ENCODE assay signal across 1 cellular context in the genomic region with DNA sequence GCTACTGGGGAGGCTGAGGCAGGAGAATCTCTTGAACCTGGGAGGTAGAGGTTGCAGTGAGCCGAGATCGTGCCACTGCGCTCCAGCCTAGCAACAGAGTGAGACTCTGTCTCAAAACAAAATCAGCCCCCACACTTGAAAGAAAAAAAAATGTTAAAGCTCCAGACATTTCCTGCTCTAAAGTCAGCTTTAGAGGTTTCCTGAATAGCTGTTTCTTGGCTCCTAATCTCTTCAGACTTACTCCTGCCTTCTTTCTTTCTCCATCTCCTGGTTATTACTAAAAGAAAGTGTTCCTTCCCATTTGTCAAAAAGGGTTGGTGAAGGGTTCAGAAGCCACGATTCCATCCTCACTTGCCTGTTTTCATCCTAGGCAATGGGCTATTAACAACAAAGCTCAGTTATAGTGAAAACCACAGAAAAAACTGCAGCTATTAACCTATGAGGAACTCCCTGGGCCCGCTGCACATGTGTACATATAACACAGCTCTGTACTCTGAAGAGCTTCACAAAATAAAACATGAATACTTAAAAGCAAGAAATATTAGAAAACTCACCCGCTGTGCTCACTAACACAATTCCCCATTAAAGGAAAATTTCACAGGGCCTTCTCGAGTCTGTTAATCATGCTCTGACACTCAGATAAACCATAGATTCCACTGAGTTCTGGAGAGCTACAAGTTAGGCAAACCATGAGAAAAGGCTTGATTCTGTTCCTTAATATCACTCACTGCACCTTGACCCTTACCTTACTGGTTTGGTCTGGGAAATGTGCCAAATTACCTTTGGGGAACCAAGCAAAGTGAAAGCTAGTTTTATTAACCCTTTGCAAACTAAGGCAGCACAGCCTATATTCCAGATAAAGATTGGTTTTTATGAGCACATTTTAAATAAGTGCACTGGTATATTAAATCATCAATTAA.
TF ChIP-seq lines count a peak whose summit lies in the region.

No MANE protein-coding gene starts in this region.

TF ChIP-seq in SK-N-SH, 30 proteins besides CTCF, POLR2A, EP300 and RAD21 (continued from another document):
- TF ChIP-seq, protein P1, sequence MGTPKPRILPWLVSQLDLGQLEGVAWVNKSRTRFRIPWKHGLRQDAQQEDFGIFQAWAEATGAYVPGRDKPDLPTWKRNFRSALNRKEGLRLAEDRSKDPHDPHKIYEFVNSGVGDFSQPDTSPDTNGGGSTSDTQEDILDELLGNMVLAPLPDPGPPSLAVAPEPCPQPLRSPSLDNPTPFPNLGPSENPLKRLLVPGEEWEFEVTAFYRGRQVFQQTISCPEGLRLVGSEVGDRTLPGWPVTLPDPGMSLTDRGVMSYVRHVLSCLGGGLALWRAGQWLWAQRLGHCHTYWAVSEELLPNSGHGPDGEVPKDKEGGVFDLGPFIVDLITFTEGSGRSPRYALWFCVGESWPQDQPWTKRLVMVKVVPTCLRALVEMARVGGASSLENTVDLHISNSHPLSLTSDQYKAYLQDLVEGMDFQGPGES (IDR thresholded peaks at IDR 0.05; ENCODE audit: low read depth, low read length) = no peak
- no peak for TF ChIP-seq MXI1 (IDR thresholded peaks at IDR 0.05; ENCODE audit: low read depth, low read length)
- no peak for TF ChIP-seq FOSL2 (IDR thresholded peaks at IDR 0.05; ENCODE audit: borderline replicate concordance, low read depth)
- no peak for TF ChIP-seq JUND (IDR thresholded peaks at IDR 0.05)
- TF ChIP-seq SMC3 (IDR thresholded peaks at IDR 0.05; ENCODE audit: low read depth, low read length) = no peak
- TF ChIP-seq, protein P2, sequence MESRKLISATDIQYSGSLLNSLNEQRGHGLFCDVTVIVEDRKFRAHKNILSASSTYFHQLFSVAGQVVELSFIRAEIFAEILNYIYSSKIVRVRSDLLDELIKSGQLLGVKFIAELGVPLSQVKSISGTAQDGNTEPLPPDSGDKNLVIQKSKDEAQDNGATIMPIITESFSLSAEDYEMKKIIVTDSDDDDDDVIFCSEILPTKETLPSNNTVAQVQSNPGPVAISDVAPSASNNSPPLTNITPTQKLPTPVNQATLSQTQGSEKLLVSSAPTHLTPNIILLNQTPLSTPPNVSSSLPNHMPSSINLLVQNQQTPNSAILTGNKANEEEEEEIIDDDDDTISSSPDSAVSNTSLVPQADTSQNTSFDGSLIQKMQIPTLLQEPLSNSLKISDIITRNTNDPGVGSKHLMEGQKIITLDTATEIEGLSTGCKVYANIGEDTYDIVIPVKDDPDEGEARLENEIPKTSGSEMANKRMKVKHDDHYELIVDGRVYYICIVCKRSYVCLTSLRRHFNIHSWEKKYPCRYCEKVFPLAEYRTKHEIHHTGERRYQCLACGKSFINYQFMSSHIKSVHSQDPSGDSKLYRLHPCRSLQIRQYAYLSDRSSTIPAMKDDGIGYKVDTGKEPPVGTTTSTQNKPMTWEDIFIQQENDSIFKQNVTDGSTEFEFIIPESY (IDR thresholded peaks at IDR 0.05; ENCODE audit: borderline replicate concordance, low read depth) = no peak
- TF ChIP-seq FOXM1 (IDR thresholded peaks at IDR 0.05; ENCODE audit: low read depth) = no peak
- TF ChIP-seq TEAD4 (IDR thresholded peaks at IDR 0.05; ENCODE audit: borderline replicate concordance, insufficient read depth) = no peak
- TF ChIP-seq YY1 (IDR thresholded peaks at IDR 0.05; ENCODE audit: low read depth) = no peak
- TF ChIP-seq, protein P3, sequence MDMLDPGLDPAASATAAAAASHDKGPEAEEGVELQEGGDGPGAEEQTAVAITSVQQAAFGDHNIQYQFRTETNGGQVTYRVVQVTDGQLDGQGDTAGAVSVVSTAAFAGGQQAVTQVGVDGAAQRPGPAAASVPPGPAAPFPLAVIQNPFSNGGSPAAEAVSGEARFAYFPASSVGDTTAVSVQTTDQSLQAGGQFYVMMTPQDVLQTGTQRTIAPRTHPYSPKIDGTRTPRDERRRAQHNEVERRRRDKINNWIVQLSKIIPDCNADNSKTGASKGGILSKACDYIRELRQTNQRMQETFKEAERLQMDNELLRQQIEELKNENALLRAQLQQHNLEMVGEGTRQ (IDR thresholded peaks at IDR 0.05; ENCODE audit: borderline replicate concordance, low read depth, low read length) = no peak
- TF ChIP-seq, protein P4, sequence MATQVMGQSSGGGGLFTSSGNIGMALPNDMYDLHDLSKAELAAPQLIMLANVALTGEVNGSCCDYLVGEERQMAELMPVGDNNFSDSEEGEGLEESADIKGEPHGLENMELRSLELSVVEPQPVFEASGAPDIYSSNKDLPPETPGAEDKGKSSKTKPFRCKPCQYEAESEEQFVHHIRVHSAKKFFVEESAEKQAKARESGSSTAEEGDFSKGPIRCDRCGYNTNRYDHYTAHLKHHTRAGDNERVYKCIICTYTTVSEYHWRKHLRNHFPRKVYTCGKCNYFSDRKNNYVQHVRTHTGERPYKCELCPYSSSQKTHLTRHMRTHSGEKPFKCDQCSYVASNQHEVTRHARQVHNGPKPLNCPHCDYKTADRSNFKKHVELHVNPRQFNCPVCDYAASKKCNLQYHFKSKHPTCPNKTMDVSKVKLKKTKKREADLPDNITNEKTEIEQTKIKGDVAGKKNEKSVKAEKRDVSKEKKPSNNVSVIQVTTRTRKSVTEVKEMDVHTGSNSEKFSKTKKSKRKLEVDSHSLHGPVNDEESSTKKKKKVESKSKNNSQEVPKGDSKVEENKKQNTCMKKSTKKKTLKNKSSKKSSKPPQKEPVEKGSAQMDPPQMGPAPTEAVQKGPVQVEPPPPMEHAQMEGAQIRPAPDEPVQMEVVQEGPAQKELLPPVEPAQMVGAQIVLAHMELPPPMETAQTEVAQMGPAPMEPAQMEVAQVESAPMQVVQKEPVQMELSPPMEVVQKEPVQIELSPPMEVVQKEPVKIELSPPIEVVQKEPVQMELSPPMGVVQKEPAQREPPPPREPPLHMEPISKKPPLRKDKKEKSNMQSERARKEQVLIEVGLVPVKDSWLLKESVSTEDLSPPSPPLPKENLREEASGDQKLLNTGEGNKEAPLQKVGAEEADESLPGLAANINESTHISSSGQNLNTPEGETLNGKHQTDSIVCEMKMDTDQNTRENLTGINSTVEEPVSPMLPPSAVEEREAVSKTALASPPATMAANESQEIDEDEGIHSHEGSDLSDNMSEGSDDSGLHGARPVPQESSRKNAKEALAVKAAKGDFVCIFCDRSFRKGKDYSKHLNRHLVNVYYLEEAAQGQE (IDR thresholded peaks at IDR 0.05; ENCODE audit: low read depth, low read length) = no peak
- no peak for TF ChIP-seq FOXJ3 (CRISPR knock-in tag; IDR thresholded peaks at IDR 0.05)
- no peak for TF ChIP-seq NFIC (IDR thresholded peaks at IDR 0.05; ENCODE audit: borderline replicate concordance)
TF ChIP-seq in SK-N-SH: peak in this region for 0.
